8 cellular contexts compared by ENCODE assay signal in genomic region chr5:126354012-126354856, GRCh38.
DNase-seq lines count a peak whose midpoint lies in the region; ATAC-seq and TF ChIP-seq lines count a peak whose summit lies in the region.

No MANE protein-coding gene starts in this region.

- H3K36me3 ChIP-seq in colonic mucosa (no peaks in the 10 kb centered on the region), lung (ENCODE audit: control insufficient read depth in 2 of 2, insufficient read depth in 2 of 2, low read length in 2 of 2) (no peaks in the 10 kb centered on the region), upper lobe of left lung (no peaks in the 10 kb centered on the region)

- intact Hi-C loops in colonic mucosa (cut with DNase I): no loop called here

- peak in 2 of 4 donors; percentile 33 to 34 for TF ChIP-seq POLR2A in upper lobe of left lung (IDR thresholded peaks at IDR 0.05)

- no peaks in the 10 kb centered on the region for H3K9me3 ChIP-seq in colonic mucosa
- H3K9me3 ChIP-seq in lung (ENCODE audit: control insufficient read depth in 2 of 2, insufficient read depth in 1 of 2, low read length in 1 of 2): no peaks in the 10 kb centered on the region
- no peaks in the 10 kb centered on the region for H3K9me3 ChIP-seq in upper lobe of left lung

- WGBS in lung, 2 donors: 24 to 27% methylated on average over 6 of the region's 6 CpGs
- WGBS in upper lobe of left lung, 2 donors: 22 to 27% methylated on average over 6 of the region's 6 CpGs

- peak; percentile 28 for ATAC-seq in HG03159 (IDR thresholded peaks at IDR 0.05; ENCODE audit: unreplicated experiment)
- ATAC-seq in lung (ENCODE audit: insufficient read depth, low FRiP score): peak; percentile 51
- ATAC-seq in upper lobe of left lung (ENCODE audit: low FRiP score in 2 of 2): peak; percentile 67 to 75
- ATAC-seq in HG02973 (IDR thresholded peaks at IDR 0.05; ENCODE audit: unreplicated experiment): no peak

- DNase-seq in NCI-H1105 treated with DMSO at 0.1 percent for 48 hours (lab: John Stamatoyannopoulos, UW) (peak; percentile 15), NCI-H1105 (lab: John Stamatoyannopoulos, UW) (no peak), RKO (ENCODE audit: low spot score) (peak; percentile 68), colonic mucosa (no peak), lung (ENCODE audit: low spot score) (no peak), upper lobe of left lung (no peak)

- TF ChIP-seq CTCF in colonic mucosa (IDR thresholded peaks at IDR 0.05) (peak; percentile 53), lung (IDR thresholded peaks at IDR 0.05; ENCODE audit: control extremely low read depth, extremely low read depth) (peak; percentile 10), upper lobe of left lung (IDR thresholded peaks at IDR 0.05) (peak; percentile 21 to 63 (median 45))

- H3K27ac ChIP-seq in colonic mucosa: peak overlapping the region; percentile 4
- no peak overlapping the region for H3K27ac ChIP-seq in lung (ENCODE audit: low read depth in 1 of 2, low read length in 1 of 2)
- peak overlapping the region; percentile 35 to 74 (median 53) for H3K27ac ChIP-seq in upper lobe of left lung

- peak overlapping the region in 1 of 2 donors; percentile 54 for H3K9ac ChIP-seq in colonic mucosa (ENCODE audit: low read depth in 2 of 2, low read length in 2 of 2)

- H3K4me3 ChIP-seq in colonic mucosa: no peak overlapping the region
- no peak overlapping the region for H3K4me3 ChIP-seq in lung
- H3K4me3 ChIP-seq in upper lobe of left lung: no peak overlapping the region

- peak in 2 of 4 donors; percentile 10 to 25 for TF ChIP-seq EP300 in upper lobe of left lung (IDR thresholded peaks at IDR 0.05)

- H3K27me3 ChIP-seq in colonic mucosa: no peaks in the 10 kb centered on the region
- no peaks in the 10 kb centered on the region for H3K27me3 ChIP-seq in lung (ENCODE audit: control insufficient read depth, insufficient read depth)
- no peaks in the 10 kb centered on the region for H3K27me3 ChIP-seq in upper lobe of left lung

- H3K4me1 ChIP-seq in colonic mucosa (no peaks in the 10 kb centered on the region), lung (ENCODE audit: control insufficient read depth in 2 of 2, insufficient read depth in 2 of 2, low read length in 2 of 2) (peaks cover 0 to 6% of the 10 kb centered on the region in 2 donors), upper lobe of left lung (peaks cover 6 to 23% (median 12%) of the 10 kb centered on the region in 4 donors)

Comparison
In these comparisons a context has a peak if more than half of its experiments do, and no peak if none do; other contexts are left out.
1. DNase-seq: peak in NCI-H1105 treated with DMSO at 0.1 percent for 48 hours (single experiment) and RKO (single experiment); none in NCI-H1105 (single experiment), colonic mucosa (single experiment), lung (single experiment) and upper lobe of left lung (0 of 2).
2. H3K27ac ChIP-seq: peak in colonic mucosa (single experiment) and upper lobe of left lung (4 of 4); none in lung (0 of 2).
3. Peak in every context shown above with its lines, with median percentiles within 50 percentile points of each other: CTCF ChIP-seq.